In the genomic region with DNA sequence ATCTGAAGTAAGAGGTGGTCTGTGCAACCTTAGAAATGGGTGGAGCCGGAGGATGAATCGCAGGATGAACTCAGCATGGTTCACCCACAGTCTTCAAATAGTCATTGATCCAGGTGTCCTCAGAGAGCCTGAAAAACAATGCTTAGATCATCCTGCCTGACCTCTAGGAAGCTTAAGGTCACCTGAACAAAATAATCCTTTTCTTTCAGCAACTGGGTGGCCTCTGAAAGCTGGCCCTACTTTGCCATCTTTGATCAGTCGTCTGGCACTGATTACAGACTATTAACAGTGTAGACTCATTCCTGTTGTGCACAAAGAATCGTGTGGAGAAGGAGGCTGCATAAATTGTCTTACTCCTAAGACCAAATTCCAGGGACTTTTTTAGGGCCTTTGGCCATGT, we compare ENCODE assay signal across 30 cellular contexts. TPM values are rescaled to one million over a fixed set of nuclear protein-coding genes. Genes with fewer than 3 reads are reported as not detected.
"Had no signal": no experiment of that assay in that cellular context is flagged by ENCODE, and none has a peak within 500 bp of the region (broad histone marks: within the 10 kb centered on the region; RNA-seq: fewer than 3 reads in every experiment).

No MANE protein-coding gene starts in this region.

- ATAC-seq: activated CD8-positive, alpha-beta memory T cell treated with anti-CD3 and anti-CD28 coated beads, Interleukin-2, amount 10 ng/mL, durations not matched to agents 7 days and 5 days; activated CD8-positive, alpha-beta T cell treated with anti-CD3 and anti-CD28 coated beads, Interleukin-2, amount 10 ng/mL, durations not matched to agents 7 days and 5 days; activated naive CD8-positive, alpha-beta T cell treated with anti-CD3 and anti-CD28 coated beads, Interleukin-2, amount 50 U/mL, for 24 hours; gastroesophageal sphincter; mucosa of descending colon; natural killer cell treated with Interleukin-12 subunit alpha and Interleukin-12 subunit beta and Interleukin-15 and Interleukin-18, amount 100 ng/mL, for 72 hours; stimulated activated memory B cell treated with anti-CD40 and anti-IgM and Interleukin-4, amounts not matched to agents 10 μg/mL and 1 μg/mL and 100 μg/mL, for 72 hours had no signal

- H3K4me2 ChIP-seq: smooth muscle cell had no signal

- H3K36me3 ChIP-seq: breast epithelium, gastroesophageal sphincter, left lung, lower lobe of right lung, ovary, stomach, thyroid gland, upper lobe of left lung, vagina had no signal

- H3K4me3 ChIP-seq: breast epithelium, gastroesophageal sphincter, left lung, lower lobe of right lung, mucosa of descending colon, ovary, smooth muscle cell, stomach, thyroid gland, upper lobe of left lung, vagina had no signal

- H3K9me3 ChIP-seq: breast epithelium, mucosa of descending colon, ovary, thyroid gland had no signal

- H3K4me1 ChIP-seq: breast epithelium, gastroesophageal sphincter, left lung, thyroid gland, vagina had no signal

- H3K27ac ChIP-seq: breast epithelium, gastroesophageal sphincter, left lung, lower lobe of right lung, ovary, stomach, thyroid gland, upper lobe of left lung, vagina had no signal

- DNase-seq: activated CD4-positive, alpha-beta T cell treated with anti-CD3 and anti-CD28 coated beads for 1 hour; activated CD4-positive, alpha-beta T cell treated with anti-CD3 and anti-CD28 coated beads, Interleukin-2, amount 50 U/mL, for 1 hour; activated CD8-positive, alpha-beta memory T cell treated with anti-CD3 and anti-CD28 coated beads, Interleukin-2, amount 10 ng/mL, durations not matched to agents 7 days and 5 days; activated CD8-positive, alpha-beta T cell treated with anti-CD3 and anti-CD28 coated beads, Interleukin-2, amount 10 ng/mL, durations not matched to agents 7 days and 5 days; activated naive CD8-positive, alpha-beta T cell treated with anti-CD3 and anti-CD28 coated beads, Interleukin-2, amount 50 U/mL, for 24 hours; activated T-cell treated with anti-CD3 and anti-CD28 coated beads, Interleukin-2, amount 50 U/mL, for 48 hours; amygdala; dermis blood vessel endothelial cell; effector CD8-positive, alpha-beta T cell; head of caudate nucleus; hippocampal formation; left lung; lower lobe of right lung; mucosa of descending colon; ovary; stimulated activated CD4-positive, alpha-beta T cell treated with anti-CD3 and anti-CD28 coated beads, Interleukin-1b, Interleukin-23, amount 100 ng/mL, for 48 hours; stimulated activated CD4-positive, alpha-beta T cell treated with anti-CD3 and anti-CD28 coated beads, Interleukin-4, amount 100 ng/mL, for 4 hours; stimulated activated CD8-positive, alpha-beta memory T cell treated with anti-CD3 and anti-CD28 coated beads, Interleukin-4, amount 100 ng/mL, for 48 hours; stomach; T-helper 2 cell; thyroid gland; upper lobe of left lung had no signal

- FAIRE-seq: colon had no signal

- H3K27me3 ChIP-seq: breast epithelium, gastroesophageal sphincter, left lung, ovary, stomach, thyroid gland, upper lobe of left lung, vagina had no signal

RNA-seq across cellular contexts. Expression of a gene that starts 50.7 kb away (rescaled TPM):
- total RNA-seq: dermis blood vessel endothelial cell, epithelial cell of proximal tubule, smooth muscle cell had no signal
- polyA plus RNA-seq: smooth muscle cell had no signal
